ENCODE assay signal across 22 cellular contexts in the genomic region with DNA sequence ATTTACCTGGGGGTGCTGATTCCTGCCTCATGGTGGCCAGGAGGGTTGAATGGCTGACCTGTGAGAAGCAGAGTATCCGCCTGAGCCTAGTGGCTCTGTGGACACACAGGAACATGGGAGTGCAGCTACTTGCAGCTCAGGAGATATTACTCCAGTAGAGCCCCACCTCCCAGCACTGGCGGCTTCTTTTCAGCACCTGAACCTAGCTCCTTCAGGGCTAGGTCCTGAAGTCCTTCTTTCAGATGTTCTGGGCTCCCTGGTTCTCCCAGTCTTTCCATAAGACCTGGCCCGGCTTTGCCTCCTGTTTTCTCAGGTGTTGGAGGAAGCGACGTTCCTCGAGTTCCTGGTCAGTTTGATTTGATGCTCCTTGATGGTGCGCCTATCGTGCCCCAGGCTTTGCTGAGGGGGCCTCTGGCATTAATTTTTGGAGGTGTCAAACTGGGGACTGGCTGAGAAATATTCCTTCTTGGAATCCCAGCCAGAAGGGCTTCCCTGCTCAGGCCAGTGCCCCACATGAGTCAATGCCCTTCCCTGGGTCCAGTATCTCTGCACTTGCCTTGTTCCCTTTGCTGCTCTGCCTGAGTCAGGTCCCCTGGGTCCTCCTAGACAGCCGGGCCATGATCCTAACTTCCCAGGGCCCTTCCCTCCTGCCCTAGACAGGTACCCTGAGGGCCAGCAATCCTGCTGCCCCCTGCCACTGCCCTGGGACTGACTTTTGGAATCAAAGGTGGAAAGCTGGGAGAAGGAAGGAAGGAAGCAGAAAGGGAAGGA.
DNase-seq lines count a peak whose midpoint lies in the region; ATAC-seq and TF ChIP-seq lines count a peak whose summit lies in the region.
"Had no signal": no experiment of that assay in that cellular context is flagged by ENCODE, and none has a peak within 500 bp of the region (broad histone marks: within the 10 kb centered on the region; RNA-seq: fewer than 3 reads in every experiment).

No MANE protein-coding gene starts in this region.

- intact Hi-C loops in ascending aorta (cut with DNase I), result no loop called here

- H3K4me1 ChIP-seq in ascending aorta, result peaks cover 23 to 38% of the 10 kb centered on the region in 2 donors
- H3K4me1 ChIP-seq: parathyroid adenoma had no signal

- H3K36me3 Mint-ChIP-seq in immature natural killer cell, result no peaks in the 10 kb centered on the region
- H3K36me3 Mint-ChIP-seq: CD8-positive, alpha-beta memory T cell; memory B cell; naive B cell had no signal

- H3K4me1 Mint-ChIP-seq in immature natural killer cell, result no peaks in the 10 kb centered on the region
- H3K4me1 Mint-ChIP-seq: activated CD4-positive, alpha-beta T cell treated with anti-CD3 and anti-CD28 coated beads for 36 hours; CD8-positive, alpha-beta memory T cell; memory B cell had no signal

- DNase-seq in H7 (peak; percentile 15), ascending aorta (ENCODE audit: low spot score in 2 of 2) (peak in 1 of 2 donors; percentile 67), islet precursor cell (peak; percentile 48), NCI-H2171 treated with DMSO at 0.1 percent for 48 hours (lab: John Stamatoyannopoulos, UW) (no peak), immature natural killer cell (no peak)
- DNase-seq: activated CD4-positive, alpha-beta T cell treated with anti-CD3 and anti-CD28 coated beads for 36 hours; activated naive CD4-positive, alpha-beta T cell treated with anti-CD3 and anti-CD28 coated beads, Interleukin-2, amount 50 U/mL, for 16 hours; CD8-positive, alpha-beta memory T cell; DMS79; erythroblast; gastrocnemius medialis; kidney glomerular epithelial cell; naive B cell; stimulated activated CD4-positive, alpha-beta T cell treated with anti-CD3 and anti-CD28 coated beads, Interleukin-1b, Interleukin-23, amount 100 ng/mL, for 48 hours; T-helper 1 cell had no signal

- H3K27ac ChIP-seq in ascending aorta (peak overlapping the region; percentile 89 to 90), skin epidermis (peak overlapping the region in 15 of 21 experiments; percentile 0 to 90 (median 27))
- H3K27ac ChIP-seq: HL-60, parathyroid adenoma, SJSA1 had no signal

- peaks cover 0 to 4% (median 4%) of the 10 kb centered on the region in 3 donors for H3K27me3 Mint-ChIP-seq in immature natural killer cell (ENCODE audit: low read depth in 3 of 3)

- H3K27me3 ChIP-seq in H7 (ENCODE audit: control insufficient read depth, insufficient read depth, low read length), result no peaks in the 10 kb centered on the region; the same call in 1 of the 2 replicates
- H3K27me3 ChIP-seq in ascending aorta, result no peaks in the 10 kb centered on the region
- H3K27me3 ChIP-seq: gastrocnemius medialis, SJSA1 had no signal

- no peak overlapping the region for H3K4me3 Mint-ChIP-seq in immature natural killer cell
- H3K4me3 Mint-ChIP-seq: activated CD4-positive, alpha-beta T cell treated with anti-CD3 and anti-CD28 coated beads for 36 hours; CD8-positive, alpha-beta memory T cell; memory B cell; naive B cell had no signal

- no peak overlapping the region for H3K4me3 ChIP-seq in H7 (ENCODE audit: insufficient read depth, low read depth, low read length)
- H3K4me3 ChIP-seq in ascending aorta, result no peak overlapping the region
- H3K4me3 ChIP-seq in skin epidermis, result no peak overlapping the region
- H3K4me3 ChIP-seq: gastrocnemius medialis, SJSA1 had no signal

- H3K36me3 ChIP-seq in H7 (replicated peaks; ENCODE audit: control insufficient read depth, insufficient read depth, low read length) (no peaks in the 10 kb centered on the region), ascending aorta (no peaks in the 10 kb centered on the region)
- H3K36me3 ChIP-seq: gastrocnemius medialis, SJSA1 had no signal

- peaks cover 0 to 2% (median 0%) of the 10 kb centered on the region in 6 donors for H3K9me3 Mint-ChIP-seq in immature natural killer cell
- H3K9me3 Mint-ChIP-seq: CD8-positive, alpha-beta memory T cell; memory B cell; naive B cell had no signal

- H3K27ac Mint-ChIP-seq in immature natural killer cell, result no peak overlapping the region
- H3K27ac Mint-ChIP-seq: activated CD4-positive, alpha-beta T cell treated with anti-CD3 and anti-CD28 coated beads for 36 hours; CD8-positive, alpha-beta memory T cell; memory B cell; naive B cell had no signal

- H3K9me3 ChIP-seq in ascending aorta, result no peaks in the 10 kb centered on the region
- H3K9me3 ChIP-seq: gastrocnemius medialis, SJSA1 had no signal

- ATAC-seq in GM18519 (IDR thresholded peaks at IDR 0.05; ENCODE audit: low FRiP score, unreplicated experiment), result no peak
- ATAC-seq: activated CD4-positive, alpha-beta T cell treated with anti-CD3 and anti-CD28 coated beads for 36 hours; gastrocnemius medialis; Panc1 had no signal

- no peak for TF ChIP-seq CTCF in ascending aorta (IDR thresholded peaks at IDR 0.05)

Comparison
In these comparisons a context has a peak if more than half of its experiments do, and no peak if none do; other contexts are left out.
1. DNase-seq: peak in H7 (single experiment) and islet precursor cell (single experiment); none in NCI-H2171 treated with DMSO at 0.1 percent for 48 hours (single experiment) and immature natural killer cell (0 of 3).